8 cellular contexts compared by ENCODE assay signal in genomic region chr14:24430143-24430681, GRCh38. TPM values are rescaled to one million over a fixed set of nuclear protein-coding genes. Genes with fewer than 3 reads are reported as not detected.
DNase-seq lines count a peak whose midpoint lies in the region; ATAC-seq and TF ChIP-seq lines count a peak whose summit lies in the region.

No MANE protein-coding gene starts in this region.

- H3K4me1 ChIP-seq in thyroid gland = peaks cover 28 to 33% of the 10 kb centered on the region in 2 donors

- H3K9me3 Mint-ChIP-seq in activated T-helper 2 cell treated with anti-CD3 and anti-CD28 coated beads, Interferon-gamma antibody, Interleukin-2, Interleukin-4, amounts not matched to agents 10 μg/mL and 5 μg/mL and 100 μg/mL, durations not matched to agents 14 hours and 24 hours and 36 hours = no peaks in the 10 kb centered on the region
- peaks cover 1% of the 10 kb centered on the region for H3K9me3 Mint-ChIP-seq in nephron progenitor cell

- H3K4me3 ChIP-seq in fibroblast of the aortic adventitia (ENCODE audit: low read depth, low read length) (peak overlapping the region; percentile 93), thyroid gland (replicated peaks in 1 of 3) (peak overlapping the region; percentile 62 to 86 (median 77))

- no peak for TF ChIP-seq CTCF in fibroblast of the aortic adventitia (IDR thresholded peaks at IDR 0.05; ENCODE audit: insufficient read depth, low read length)
- no peak for TF ChIP-seq CTCF in nephron progenitor cell (IDR thresholded peaks at IDR 0.05)
- TF ChIP-seq CTCF in thyroid gland (IDR thresholded peaks at IDR 0.05) = peak in 1 of 6 experiments; percentile 2

- no peaks in the 10 kb centered on the region for H3K27me3 Mint-ChIP-seq in activated T-helper 2 cell treated with anti-CD3 and anti-CD28 coated beads, Interferon-gamma antibody, Interleukin-2, Interleukin-4, amounts not matched to agents 10 μg/mL and 5 μg/mL and 100 μg/mL, durations not matched to agents 14 hours and 24 hours and 36 hours (ENCODE audit: low read depth)
- peaks cover 22% of the 10 kb centered on the region for H3K27me3 Mint-ChIP-seq in nephron progenitor cell (ENCODE audit: low read depth, poor library complexity)

- 0 to 2% methylated on average over 4 to 7 of the region's 28 CpGs for WGBS in thyroid gland, 2 donors

- H3K36me3 Mint-ChIP-seq in activated T-helper 2 cell treated with anti-CD3 and anti-CD28 coated beads, Interferon-gamma antibody, Interleukin-2, Interleukin-4, amounts not matched to agents 10 μg/mL and 5 μg/mL and 100 μg/mL, durations not matched to agents 14 hours and 24 hours and 36 hours (ENCODE audit: low read depth) = peaks cover 36% of the 10 kb centered on the region
- H3K36me3 Mint-ChIP-seq in nephron progenitor cell (ENCODE audit: low read depth) = peaks cover 21% of the 10 kb centered on the region

- H3K4me3 Mint-ChIP-seq in activated T-helper 2 cell treated with anti-CD3 and anti-CD28 coated beads, Interferon-gamma antibody, Interleukin-2, Interleukin-4, amounts not matched to agents 10 μg/mL and 5 μg/mL and 100 μg/mL, durations not matched to agents 14 hours and 24 hours and 36 hours (ENCODE audit: low read depth) = peak overlapping the region; percentile 84
- H3K4me3 Mint-ChIP-seq in nephron progenitor cell = peak overlapping the region; percentile 86

- peak overlapping the region; percentile 91 for H3K27ac Mint-ChIP-seq in activated T-helper 2 cell treated with anti-CD3 and anti-CD28 coated beads, Interferon-gamma antibody, Interleukin-2, Interleukin-4, amounts not matched to agents 10 μg/mL and 5 μg/mL and 100 μg/mL, durations not matched to agents 14 hours and 24 hours and 36 hours
- no peak overlapping the region for H3K27ac Mint-ChIP-seq in nephron progenitor cell

- intact Hi-C loops in activated T-helper 2 cell treated with anti-CD3 and anti-CD28 coated beads, Interferon-gamma antibody, Interleukin-2, Interleukin-4, amounts not matched to agents 10 μg/mL and 5 μg/mL and 100 μg/mL, durations not matched to agents 14 hours and 24 hours and 36 hours (cut with micrococcal nuclease) = loop anchor here (2.0 to 10.0 kb wide), 3 partner anchors 63 to 335 kb away; partner anchors contain the start of genes PCK2 and TINF2
- intact Hi-C loops in thyroid gland (cut with DNase I) = loop anchor here (2.0 to 10.0 kb wide), 3 partner anchors 63 to 195 kb away; partner anchors contain the start of genes GMPR2 and NEDD8

- DNase-seq in AG08396 (ENCODE audit: low spot score) (peak; percentile 92), NCI-H460 (ENCODE audit: extremely low read depth, low read depth) (peak; percentile 63), fibroblast of the aortic adventitia (ENCODE audit: low read depth) (peak; percentile 86), nephron progenitor cell (peak; percentile 69), thyroid gland (peak; percentile 78 to 79)
- DNase-seq in activated T-helper 2 cell treated with anti-CD3 and anti-CD28 coated beads, Interferon-gamma antibody, Interleukin-2, Interleukin-4, amounts not matched to agents 10 μg/mL and 5 μg/mL and 100 μg/mL, durations not matched to agents 14 hours and 24 hours and 36 hours (ENCODE audit: low spot score) = peak; percentile 48

- TF ChIP-seq POLR2A in thyroid gland (IDR thresholded peaks at IDR 0.05) = peak in 1 of 2 donors; percentile 22

- H3K27me3 ChIP-seq in thyroid gland = no peaks in the 10 kb centered on the region

- H3K36me3 ChIP-seq in thyroid gland = peaks cover 21% of the 10 kb centered on the region in 2 donors

- H3K9me3 ChIP-seq in thyroid gland = no peaks in the 10 kb centered on the region

- H3K27ac ChIP-seq in thyroid gland = peak overlapping the region; percentile 81 to 95 (median 91)

- peak; percentile 33 for ATAC-seq in GM18499 (IDR thresholded peaks at IDR 0.05; ENCODE audit: insufficient read depth, unreplicated experiment)
- peak; percentile 39 for ATAC-seq in HG02884 (IDR thresholded peaks at IDR 0.05; ENCODE audit: unreplicated experiment)

- H3K4me1 Mint-ChIP-seq in activated T-helper 2 cell treated with anti-CD3 and anti-CD28 coated beads, Interferon-gamma antibody, Interleukin-2, Interleukin-4, amounts not matched to agents 10 μg/mL and 5 μg/mL and 100 μg/mL, durations not matched to agents 14 hours and 24 hours and 36 hours (ENCODE audit: low read depth) = peaks cover 43% of the 10 kb centered on the region
- H3K4me1 Mint-ChIP-seq in nephron progenitor cell = peaks cover 42% of the 10 kb centered on the region

RNA-seq across cellular contexts. Expression of gene KHNYN, which starts 0.5 kb away (rescaled TPM):
- 51.1 and 58.3 TPM in 2 replicates for total RNA-seq in NCI-H460 (2014; rRNA removed; shearing (Covaris generic))
- 73.9 and 92.0 TPM in 2 replicates for polyA plus RNA-seq in NCI-H460 (2014; cell fraction: nucleus; rRNA removed)
- 72.6 and 75.3 TPM in 2 replicates for total RNA-seq in activated T-helper 2 cell treated with anti-CD3 and anti-CD28 coated beads, Interferon-gamma antibody, Interleukin-2, Interleukin-4, amounts not matched to agents 10 μg/mL and 5 μg/mL and 100 μg/mL, durations not matched to agents 14 hours and 24 hours and 36 hours
- total RNA-seq in fibroblast of the aortic adventitia (ENCODE audit: low replicate concordance) (37.1 and 39.8 TPM in 2 replicates), thyroid gland (10 to 100 TPM; 46.9 to 75.0 (median 48.3) TPM)

RNA-seq across cellular contexts. Expression of gene CBLN3, which starts 0.7 kb away (rescaled TPM):
- 1.1 and 1.2 TPM in 2 replicates for total RNA-seq in NCI-H460 (2014; rRNA removed; shearing (Covaris generic))
- 0.69 and 2.9 TPM in 2 replicates for polyA plus RNA-seq in NCI-H460 (2014; cell fraction: nucleus; rRNA removed)
- 5.4 and 5.5 TPM in 2 replicates for total RNA-seq in activated T-helper 2 cell treated with anti-CD3 and anti-CD28 coated beads, Interferon-gamma antibody, Interleukin-2, Interleukin-4, amounts not matched to agents 10 μg/mL and 5 μg/mL and 100 μg/mL, durations not matched to agents 14 hours and 24 hours and 36 hours
- total RNA-seq in fibroblast of the aortic adventitia (ENCODE audit: low replicate concordance) = 5.9 and 6.2 TPM in 2 replicates
- 1 to 10 TPM; 1.7 to 3.4 (median 2.3) TPM for total RNA-seq in thyroid gland

RNA-seq across cellular contexts. Expression of gene SDR39U1, which starts 12.4 kb away (rescaled TPM):
- total RNA-seq in NCI-H460 (2014; rRNA removed; shearing (Covaris generic)) = 22.6 and 24.7 TPM in 2 replicates
- 93.3 and 132 TPM in 2 replicates for polyA plus RNA-seq in NCI-H460 (2014; cell fraction: nucleus; rRNA removed)
- 40.8 and 47.7 TPM in 2 replicates for total RNA-seq in activated T-helper 2 cell treated with anti-CD3 and anti-CD28 coated beads, Interferon-gamma antibody, Interleukin-2, Interleukin-4, amounts not matched to agents 10 μg/mL and 5 μg/mL and 100 μg/mL, durations not matched to agents 14 hours and 24 hours and 36 hours
- 12.6 and 13.7 TPM in 2 replicates for total RNA-seq in fibroblast of the aortic adventitia (ENCODE audit: low replicate concordance)
- total RNA-seq in thyroid gland = 10 to 100 TPM; 35.1 to 75.6 (median 49.2) TPM

RNA-seq across cellular contexts. Expression of gene NYNRIN, which starts 31.4 kb away (rescaled TPM):
- total RNA-seq in NCI-H460 (2014; rRNA removed; shearing (Covaris generic)) = 0.12 and 0.17 TPM in 2 replicates
- 0.10 and 0.15 TPM in 2 replicates for polyA plus RNA-seq in NCI-H460 (2014; cell fraction: nucleus; rRNA removed)
- 0.02 and 0.34 TPM in 2 replicates for total RNA-seq in activated T-helper 2 cell treated with anti-CD3 and anti-CD28 coated beads, Interferon-gamma antibody, Interleukin-2, Interleukin-4, amounts not matched to agents 10 μg/mL and 5 μg/mL and 100 μg/mL, durations not matched to agents 14 hours and 24 hours and 36 hours
- total RNA-seq in fibroblast of the aortic adventitia (ENCODE audit: low replicate concordance) (14.1 and 45.1 TPM in 2 replicates), thyroid gland (10 to 100 TPM; 11.7 to 19.9 (median 12.3) TPM)

Comparison
In these comparisons a context has a peak if more than half of its experiments do, and no peak if none do; other contexts are left out.
1. Peak in every context shown above with its lines: DNase-seq, ATAC-seq, H3K4me3 ChIP-seq and H3K27ac ChIP-seq.